In genomic region chr17:40151414-40151955, GRCh38 we compare ENCODE assay signal across 1 cellular context.
TF ChIP-seq lines count a peak whose summit lies in the region.

No MANE protein-coding gene starts in this region.

TF ChIP-seq in GM23338, 12 proteins besides CTCF, POLR2A, EP300 and RAD21 (continued from another document):
- TF ChIP-seq ZNF462 (CRISPR knock-in tag; IDR thresholded peaks at IDR 0.05) (no peak), CREB1 (CRISPR knock-in tag; IDR thresholded peaks at IDR 0.05; ENCODE audit: low read depth) (no peak), EZH2phosphoT487 (IDR thresholded peaks at IDR 0.05; ENCODE audit: unreplicated experiment) (no peak), NANOG (IDR thresholded peaks at IDR 0.05; ENCODE audit: borderline replicate concordance) (no peak), REST (IDR thresholded peaks at IDR 0.05; ENCODE audit: unreplicated experiment) (no peak), ZNF114 (CRISPR knock-in tag; IDR thresholded peaks at IDR 0.05) (no peak), POLR2AphosphoS5 (IDR thresholded peaks at IDR 0.05; ENCODE audit: low read depth) (no peak)
